8 cellular contexts compared by ENCODE assay signal in genomic region chr15:83436513-83437158, GRCh38. TPM values are rescaled to one million over a fixed set of nuclear protein-coding genes. Genes with fewer than 3 reads are reported as not detected.
A peak's percentile ranks its signal among the peaks of the same experiment; 100 is the strongest.
DNase-seq lines count a peak whose midpoint lies in the region; ATAC-seq and TF ChIP-seq lines count a peak whose summit lies in the region.

No MANE protein-coding gene starts in this region.

- POLR2A ChIA-PET in MCF 10A (lab: Yijun Ruan, JAX), result interaction anchor here (0.8 to 5.4 kb wide), 6 partner anchors 10 to 187 kb away, joined by 4 to 44 read pairs (median 4); no protein-coding TSS in a partner anchor

- intact Hi-C loops in MCF 10A (cut with micrococcal nuclease), result loop anchor here (1.0 to 5.0 kb wide), 5 partner anchors 56 to 425 kb away; partner anchors contain the start of gene C15orf40
- intact Hi-C loops in breast epithelium (cut with DNase I; ENCODE audit: low total_unique reads), result no loop called here

- H3K9me3 Mint-ChIP-seq in MCF 10A (ENCODE audit: unreplicated experiment), result no peaks in the 10 kb centered on the region
- H3K9me3 Mint-ChIP-seq in stimulated activated naive B cell treated with anti-CD40 and anti-IgM and Interleukin-4, amounts not matched to agents 10 μg/mL and 1 μg/mL and 100 μg/mL, for 72 hours, result no peaks in the 10 kb centered on the region

- H3K4me1 Mint-ChIP-seq in MCF 10A (ENCODE audit: insufficient read depth, unreplicated experiment), result peaks cover 20% of the 10 kb centered on the region
- H3K4me1 Mint-ChIP-seq in stimulated activated naive B cell treated with anti-CD40 and anti-IgM and Interleukin-4, amounts not matched to agents 10 μg/mL and 1 μg/mL and 100 μg/mL, for 72 hours, result peaks cover 0 to 7% of the 10 kb centered on the region in 2 donors

- DNase-seq in MCF 10A (ENCODE audit: unreplicated experiment) (peak; percentile 74), breast epithelium (ENCODE audit: low spot score in 2 of 2) (no peak), OCI-M1 (lab: John Stamatoyannopoulos, UW) (peak; percentile 60), fibroblast of the conjunctiva (ENCODE audit: low read depth) (peak; percentile 63), UCSD-AML1 (lab: John Stamatoyannopoulos, UW; ENCODE audit: unreplicated experiment) (no peak), RPMI8226 (no peak)
- DNase-seq in stimulated activated naive B cell treated with anti-CD40 and anti-IgM and Interleukin-4, amounts not matched to agents 10 μg/mL and 1 μg/mL and 100 μg/mL, for 72 hours, result no peak
- no peak for DNase-seq in activated CD4-positive, alpha-beta T cell treated with anti-CD3 and anti-CD28 coated beads for 1 hour

- H3K36me3 ChIP-seq in breast epithelium, result no peaks in the 10 kb centered on the region

- ATAC-seq in stimulated activated naive B cell treated with anti-CD40 and anti-IgM and Interleukin-4, amounts not matched to agents 10 μg/mL and 1 μg/mL and 100 μg/mL, for 72 hours (replicated peaks), result peak; percentile 50 to 59

- no peak overlapping the region for H3K4me3 ChIP-seq in breast epithelium

- TF ChIP-seq POLR2A in breast epithelium (IDR thresholded peaks at IDR 0.05), result no peak

- H3K27me3 Mint-ChIP-seq in MCF 10A (ENCODE audit: insufficient read depth, unreplicated experiment), result no peaks in the 10 kb centered on the region
- H3K27me3 Mint-ChIP-seq in stimulated activated naive B cell treated with anti-CD40 and anti-IgM and Interleukin-4, amounts not matched to agents 10 μg/mL and 1 μg/mL and 100 μg/mL, for 72 hours, result peaks cover 27 to 32% of the 10 kb centered on the region in 2 donors

- no peaks in the 10 kb centered on the region for H3K9me3 ChIP-seq in breast epithelium

- no peaks in the 10 kb centered on the region for H3K36me3 Mint-ChIP-seq in MCF 10A (ENCODE audit: insufficient read depth, unreplicated experiment)
- no peaks in the 10 kb centered on the region for H3K36me3 Mint-ChIP-seq in stimulated activated naive B cell treated with anti-CD40 and anti-IgM and Interleukin-4, amounts not matched to agents 10 μg/mL and 1 μg/mL and 100 μg/mL, for 72 hours

- H3K27me3 ChIP-seq in breast epithelium, result no peaks in the 10 kb centered on the region

- no peak overlapping the region for H3K4me3 Mint-ChIP-seq in MCF 10A (ENCODE audit: unreplicated experiment)
- H3K4me3 Mint-ChIP-seq in stimulated activated naive B cell treated with anti-CD40 and anti-IgM and Interleukin-4, amounts not matched to agents 10 μg/mL and 1 μg/mL and 100 μg/mL, for 72 hours, result no peak overlapping the region

- H3K27ac Mint-ChIP-seq in MCF 10A (ENCODE audit: low read depth, unreplicated experiment), result no peak overlapping the region
- no peak overlapping the region for H3K27ac Mint-ChIP-seq in stimulated activated naive B cell treated with anti-CD40 and anti-IgM and Interleukin-4, amounts not matched to agents 10 μg/mL and 1 μg/mL and 100 μg/mL, for 72 hours

- BruUV-seq in MCF 10A (replicated peaks; lab: Mats Ljungman, UMichigan), result no TSS peak

- no peak overlapping the region for H3K27ac ChIP-seq in breast epithelium

- CTCF ChIA-PET in MCF 10A (lab: Yijun Ruan, JAX), result interaction anchor here (0.7 to 9.1 kb wide), 18 partner anchors 10 to 484 kb away, joined by 3 to 234 read pairs (median 4); partner anchors contain the start of gene SH3GL3

- H3K4me1 ChIP-seq in breast epithelium, result no peaks in the 10 kb centered on the region

- TF ChIP-seq CTCF in MCF 10A (IDR thresholded peaks at IDR 0.05; ENCODE audit: unreplicated experiment) (peak; percentile 59), breast epithelium (IDR thresholded peaks at IDR 0.05) (no peak)

RNA-seq across cellular contexts. Expression of gene SH3GL3, which starts 10.5 kb away (rescaled TPM):
- total RNA-seq in MCF 10A (2022) (0.19 TPM in 1 of 2 replicates, not detected in the other), breast epithelium (not detected)

Comparison
In these comparisons a context has a peak if more than half of its experiments do, and no peak if none do; other contexts are left out.
1. DNase-seq: peak in MCF 10A (single experiment), OCI-M1 (single experiment) and fibroblast of the conjunctiva (single experiment); none in breast epithelium (0 of 2), stimulated activated naive B cell treated with anti-CD40 and anti-IgM and Interleukin-4, amounts not matched to agents 10 μg/mL and 1 μg/mL and 100 μg/mL, for 72 hours (single experiment), UCSD-AML1 (single experiment), RPMI8226 (single experiment) and activated CD4-positive, alpha-beta T cell treated with anti-CD3 and anti-CD28 coated beads for 1 hour (single experiment).